ENCODE assay signal across 18 cellular contexts in the genomic region with DNA sequence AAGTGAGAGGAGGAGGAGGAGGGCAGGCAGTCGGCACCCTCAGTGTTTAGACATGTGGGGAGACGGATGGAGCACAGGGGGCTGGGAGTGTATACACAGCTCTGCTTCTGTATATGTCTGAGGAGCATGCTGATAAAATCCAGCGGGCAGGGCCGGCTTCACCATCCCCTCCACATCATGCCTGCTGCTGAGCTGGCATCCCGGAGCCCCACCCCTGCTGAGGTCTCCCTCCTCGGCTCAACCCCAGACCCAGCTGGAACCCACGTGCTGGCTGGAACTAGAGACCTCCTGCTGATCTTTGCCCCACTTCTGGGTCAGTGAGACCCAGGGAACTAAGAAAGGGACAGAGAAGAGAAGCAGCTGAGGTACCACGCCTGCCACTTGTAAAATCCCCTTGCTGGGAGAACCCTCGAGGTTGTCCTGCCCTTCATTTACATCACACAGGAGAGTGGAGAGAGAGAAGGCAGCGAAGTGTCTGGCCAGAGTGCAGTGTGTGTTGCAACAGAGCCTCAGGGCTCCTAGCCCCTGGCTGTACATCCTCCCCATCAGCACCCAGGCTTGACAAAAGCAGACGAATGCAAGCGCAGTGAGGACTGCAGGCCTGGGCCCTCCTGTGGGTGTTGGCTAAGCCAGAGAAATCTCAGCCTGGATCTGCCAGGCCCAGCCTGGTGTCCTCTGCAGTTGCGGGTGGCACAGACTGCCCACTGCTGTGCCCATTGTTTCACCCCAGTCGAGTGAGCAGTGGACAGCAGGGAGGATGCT.
"Had no signal": no experiment of that assay in that cellular context is flagged by ENCODE, and none has a peak within 500 bp of the region (broad histone marks: within the 10 kb centered on the region; RNA-seq: fewer than 3 reads in every experiment).

No MANE protein-coding gene starts in this region.

- H3K27ac ChIP-seq: esophagus squamous epithelium, pancreas, thoracic aorta, WERI-Rb-1 had no signal

- H3K4me3 ChIP-seq: esophagus squamous epithelium, lung, pancreas, thoracic aorta had no signal

- H3K9me3 ChIP-seq: esophagus squamous epithelium, pancreas, thoracic aorta had no signal

- H3K27me3 ChIP-seq: esophagus squamous epithelium, pancreas had no signal

- H3K4me1 ChIP-seq: pancreas had no signal

- DNase-seq: activated CD4-positive, alpha-beta T cell treated with anti-CD3 and anti-CD28 coated beads for 36 hours; activated CD8-positive, alpha-beta T cell treated with anti-CD3 and anti-CD28 coated beads for 36 hours; activated effector memory CD4-positive, alpha-beta T cell treated with anti-CD3 and anti-CD28 coated beads, Interleukin-2, amount 50 U/mL, for 16 hours; activated T-cell treated with anti-CD3 and anti-CD28 coated beads, Interleukin-2, amount 50 U/mL, for 48 hours; caudate nucleus; cortex of kidney; effector CD4-positive, alpha-beta T cell; esophagus squamous epithelium; head of caudate nucleus; left colon; midbrain; pancreas; stimulated activated CD4-positive, alpha-beta T cell treated with anti-CD3 and anti-CD28 coated beads, Interleukin-1b, Interleukin-23, amount 100 ng/mL, for 48 hours; stimulated activated naive CD8-positive, alpha-beta T cell treated with anti-CD3 and anti-CD28 coated beads, Interleukin-15, amount 100 ng/mL, for 72 hours; T-cell had no signal

- H3K36me3 ChIP-seq: esophagus squamous epithelium, pancreas, thoracic aorta, WERI-Rb-1 had no signal
